In genomic region chr9:128818099-128818838, GRCh38 we compare ENCODE assay signal across 1 cellular context.
A peak's percentile ranks its signal among the peaks of the same experiment; 100 is the strongest.
TF ChIP-seq lines count a peak whose summit lies in the region.

Gene ENDOG, plus strand, starts transcription at chr9:128818500. Its CDS starts 185 bp downstream, at chr9:128818685.

TF ChIP-seq in K562, 482 proteins besides CTCF, POLR2A, EP300 and RAD21 (continued from another document and continues in another):
- TF ChIP-seq, protein P1, sequence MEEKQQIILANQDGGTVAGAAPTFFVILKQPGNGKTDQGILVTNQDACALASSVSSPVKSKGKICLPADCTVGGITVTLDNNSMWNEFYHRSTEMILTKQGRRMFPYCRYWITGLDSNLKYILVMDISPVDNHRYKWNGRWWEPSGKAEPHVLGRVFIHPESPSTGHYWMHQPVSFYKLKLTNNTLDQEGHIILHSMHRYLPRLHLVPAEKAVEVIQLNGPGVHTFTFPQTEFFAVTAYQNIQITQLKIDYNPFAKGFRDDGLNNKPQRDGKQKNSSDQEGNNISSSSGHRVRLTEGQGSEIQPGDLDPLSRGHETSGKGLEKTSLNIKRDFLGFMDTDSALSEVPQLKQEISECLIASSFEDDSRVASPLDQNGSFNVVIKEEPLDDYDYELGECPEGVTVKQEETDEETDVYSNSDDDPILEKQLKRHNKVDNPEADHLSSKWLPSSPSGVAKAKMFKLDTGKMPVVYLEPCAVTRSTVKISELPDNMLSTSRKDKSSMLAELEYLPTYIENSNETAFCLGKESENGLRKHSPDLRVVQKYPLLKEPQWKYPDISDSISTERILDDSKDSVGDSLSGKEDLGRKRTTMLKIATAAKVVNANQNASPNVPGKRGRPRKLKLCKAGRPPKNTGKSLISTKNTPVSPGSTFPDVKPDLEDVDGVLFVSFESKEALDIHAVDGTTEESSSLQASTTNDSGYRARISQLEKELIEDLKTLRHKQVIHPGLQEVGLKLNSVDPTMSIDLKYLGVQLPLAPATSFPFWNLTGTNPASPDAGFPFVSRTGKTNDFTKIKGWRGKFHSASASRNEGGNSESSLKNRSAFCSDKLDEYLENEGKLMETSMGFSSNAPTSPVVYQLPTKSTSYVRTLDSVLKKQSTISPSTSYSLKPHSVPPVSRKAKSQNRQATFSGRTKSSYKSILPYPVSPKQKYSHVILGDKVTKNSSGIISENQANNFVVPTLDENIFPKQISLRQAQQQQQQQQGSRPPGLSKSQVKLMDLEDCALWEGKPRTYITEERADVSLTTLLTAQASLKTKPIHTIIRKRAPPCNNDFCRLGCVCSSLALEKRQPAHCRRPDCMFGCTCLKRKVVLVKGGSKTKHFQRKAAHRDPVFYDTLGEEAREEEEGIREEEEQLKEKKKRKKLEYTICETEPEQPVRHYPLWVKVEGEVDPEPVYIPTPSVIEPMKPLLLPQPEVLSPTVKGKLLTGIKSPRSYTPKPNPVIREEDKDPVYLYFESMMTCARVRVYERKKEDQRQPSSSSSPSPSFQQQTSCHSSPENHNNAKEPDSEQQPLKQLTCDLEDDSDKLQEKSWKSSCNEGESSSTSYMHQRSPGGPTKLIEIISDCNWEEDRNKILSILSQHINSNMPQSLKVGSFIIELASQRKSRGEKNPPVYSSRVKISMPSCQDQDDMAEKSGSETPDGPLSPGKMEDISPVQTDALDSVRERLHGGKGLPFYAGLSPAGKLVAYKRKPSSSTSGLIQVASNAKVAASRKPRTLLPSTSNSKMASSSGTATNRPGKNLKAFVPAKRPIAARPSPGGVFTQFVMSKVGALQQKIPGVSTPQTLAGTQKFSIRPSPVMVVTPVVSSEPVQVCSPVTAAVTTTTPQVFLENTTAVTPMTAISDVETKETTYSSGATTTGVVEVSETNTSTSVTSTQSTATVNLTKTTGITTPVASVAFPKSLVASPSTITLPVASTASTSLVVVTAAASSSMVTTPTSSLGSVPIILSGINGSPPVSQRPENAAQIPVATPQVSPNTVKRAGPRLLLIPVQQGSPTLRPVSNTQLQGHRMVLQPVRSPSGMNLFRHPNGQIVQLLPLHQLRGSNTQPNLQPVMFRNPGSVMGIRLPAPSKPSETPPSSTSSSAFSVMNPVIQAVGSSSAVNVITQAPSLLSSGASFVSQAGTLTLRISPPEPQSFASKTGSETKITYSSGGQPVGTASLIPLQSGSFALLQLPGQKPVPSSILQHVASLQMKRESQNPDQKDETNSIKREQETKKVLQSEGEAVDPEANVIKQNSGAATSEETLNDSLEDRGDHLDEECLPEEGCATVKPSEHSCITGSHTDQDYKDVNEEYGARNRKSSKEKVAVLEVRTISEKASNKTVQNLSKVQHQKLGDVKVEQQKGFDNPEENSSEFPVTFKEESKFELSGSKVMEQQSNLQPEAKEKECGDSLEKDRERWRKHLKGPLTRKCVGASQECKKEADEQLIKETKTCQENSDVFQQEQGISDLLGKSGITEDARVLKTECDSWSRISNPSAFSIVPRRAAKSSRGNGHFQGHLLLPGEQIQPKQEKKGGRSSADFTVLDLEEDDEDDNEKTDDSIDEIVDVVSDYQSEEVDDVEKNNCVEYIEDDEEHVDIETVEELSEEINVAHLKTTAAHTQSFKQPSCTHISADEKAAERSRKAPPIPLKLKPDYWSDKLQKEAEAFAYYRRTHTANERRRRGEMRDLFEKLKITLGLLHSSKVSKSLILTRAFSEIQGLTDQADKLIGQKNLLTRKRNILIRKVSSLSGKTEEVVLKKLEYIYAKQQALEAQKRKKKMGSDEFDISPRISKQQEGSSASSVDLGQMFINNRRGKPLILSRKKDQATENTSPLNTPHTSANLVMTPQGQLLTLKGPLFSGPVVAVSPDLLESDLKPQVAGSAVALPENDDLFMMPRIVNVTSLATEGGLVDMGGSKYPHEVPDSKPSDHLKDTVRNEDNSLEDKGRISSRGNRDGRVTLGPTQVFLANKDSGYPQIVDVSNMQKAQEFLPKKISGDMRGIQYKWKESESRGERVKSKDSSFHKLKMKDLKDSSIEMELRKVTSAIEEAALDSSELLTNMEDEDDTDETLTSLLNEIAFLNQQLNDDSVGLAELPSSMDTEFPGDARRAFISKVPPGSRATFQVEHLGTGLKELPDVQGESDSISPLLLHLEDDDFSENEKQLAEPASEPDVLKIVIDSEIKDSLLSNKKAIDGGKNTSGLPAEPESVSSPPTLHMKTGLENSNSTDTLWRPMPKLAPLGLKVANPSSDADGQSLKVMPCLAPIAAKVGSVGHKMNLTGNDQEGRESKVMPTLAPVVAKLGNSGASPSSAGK (IDR thresholded peaks at IDR 0.05): peak; percentile 88
- TF ChIP-seq, protein P2, sequence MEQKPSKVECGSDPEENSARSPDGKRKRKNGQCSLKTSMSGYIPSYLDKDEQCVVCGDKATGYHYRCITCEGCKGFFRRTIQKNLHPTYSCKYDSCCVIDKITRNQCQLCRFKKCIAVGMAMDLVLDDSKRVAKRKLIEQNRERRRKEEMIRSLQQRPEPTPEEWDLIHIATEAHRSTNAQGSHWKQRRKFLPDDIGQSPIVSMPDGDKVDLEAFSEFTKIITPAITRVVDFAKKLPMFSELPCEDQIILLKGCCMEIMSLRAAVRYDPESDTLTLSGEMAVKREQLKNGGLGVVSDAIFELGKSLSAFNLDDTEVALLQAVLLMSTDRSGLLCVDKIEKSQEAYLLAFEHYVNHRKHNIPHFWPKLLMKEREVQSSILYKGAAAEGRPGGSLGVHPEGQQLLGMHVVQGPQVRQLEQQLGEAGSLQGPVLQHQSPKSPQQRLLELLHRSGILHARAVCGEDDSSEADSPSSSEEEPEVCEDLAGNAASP (IDR thresholded peaks at IDR 0.05): no peak
- TF ChIP-seq, protein P3, sequence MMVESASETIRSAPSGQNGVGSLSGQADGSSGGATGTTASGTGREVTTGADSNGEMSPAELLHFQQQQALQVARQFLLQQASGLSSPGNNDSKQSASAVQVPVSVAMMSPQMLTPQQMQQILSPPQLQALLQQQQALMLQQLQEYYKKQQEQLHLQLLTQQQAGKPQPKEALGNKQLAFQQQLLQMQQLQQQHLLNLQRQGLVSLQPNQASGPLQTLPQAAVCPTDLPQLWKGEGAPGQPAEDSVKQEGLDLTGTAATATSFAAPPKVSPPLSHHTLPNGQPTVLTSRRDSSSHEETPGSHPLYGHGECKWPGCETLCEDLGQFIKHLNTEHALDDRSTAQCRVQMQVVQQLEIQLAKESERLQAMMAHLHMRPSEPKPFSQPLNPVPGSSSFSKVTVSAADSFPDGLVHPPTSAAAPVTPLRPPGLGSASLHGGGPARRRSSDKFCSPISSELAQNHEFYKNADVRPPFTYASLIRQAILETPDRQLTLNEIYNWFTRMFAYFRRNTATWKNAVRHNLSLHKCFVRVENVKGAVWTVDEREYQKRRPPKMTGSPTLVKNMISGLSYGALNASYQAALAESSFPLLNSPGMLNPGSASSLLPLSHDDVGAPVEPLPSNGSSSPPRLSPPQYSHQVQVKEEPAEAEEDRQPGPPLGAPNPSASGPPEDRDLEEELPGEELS (CRISPR knock-in tag; IDR thresholded peaks at IDR 0.05; ENCODE audit: borderline replicate concordance): 0 out of 2 replicates have a peak, but pooled peaks have one; percentile 58
- TF ChIP-seq, protein P4, sequence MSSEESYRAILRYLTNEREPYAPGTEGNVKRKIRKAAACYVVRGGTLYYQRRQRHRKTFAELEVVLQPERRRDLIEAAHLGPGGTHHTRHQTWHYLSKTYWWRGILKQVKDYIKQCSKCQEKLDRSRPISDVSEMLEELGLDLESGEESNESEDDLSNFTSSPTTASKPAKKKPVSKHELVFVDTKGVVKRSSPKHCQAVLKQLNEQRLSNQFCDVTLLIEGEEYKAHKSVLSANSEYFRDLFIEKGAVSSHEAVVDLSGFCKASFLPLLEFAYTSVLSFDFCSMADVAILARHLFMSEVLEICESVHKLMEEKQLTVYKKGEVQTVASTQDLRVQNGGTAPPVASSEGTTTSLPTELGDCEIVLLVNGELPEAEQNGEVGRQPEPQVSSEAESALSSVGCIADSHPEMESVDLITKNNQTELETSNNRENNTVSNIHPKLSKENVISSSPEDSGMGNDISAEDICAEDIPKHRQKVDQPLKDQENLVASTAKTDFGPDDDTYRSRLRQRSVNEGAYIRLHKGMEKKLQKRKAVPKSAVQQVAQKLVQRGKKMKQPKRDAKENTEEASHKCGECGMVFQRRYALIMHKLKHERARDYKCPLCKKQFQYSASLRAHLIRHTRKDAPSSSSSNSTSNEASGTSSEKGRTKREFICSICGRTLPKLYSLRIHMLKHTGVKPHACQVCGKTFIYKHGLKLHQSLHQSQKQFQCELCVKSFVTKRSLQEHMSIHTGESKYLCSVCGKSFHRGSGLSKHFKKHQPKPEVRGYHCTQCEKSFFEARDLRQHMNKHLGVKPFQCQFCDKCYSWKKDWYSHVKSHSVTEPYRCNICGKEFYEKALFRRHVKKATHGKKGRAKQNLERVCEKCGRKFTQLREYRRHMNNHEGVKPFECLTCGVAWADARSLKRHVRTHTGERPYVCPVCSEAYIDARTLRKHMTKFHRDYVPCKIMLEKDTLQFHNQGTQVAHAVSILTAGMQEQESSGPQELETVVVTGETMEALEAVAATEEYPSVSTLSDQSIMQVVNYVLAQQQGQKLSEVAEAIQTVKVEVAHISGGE (CRISPR knock-in tag; IDR thresholded peaks at IDR 0.05): peak in 1 of 3 experiments; percentile 72; a peak in 1 of 6 replicates
- TF ChIP-seq, protein P5, sequence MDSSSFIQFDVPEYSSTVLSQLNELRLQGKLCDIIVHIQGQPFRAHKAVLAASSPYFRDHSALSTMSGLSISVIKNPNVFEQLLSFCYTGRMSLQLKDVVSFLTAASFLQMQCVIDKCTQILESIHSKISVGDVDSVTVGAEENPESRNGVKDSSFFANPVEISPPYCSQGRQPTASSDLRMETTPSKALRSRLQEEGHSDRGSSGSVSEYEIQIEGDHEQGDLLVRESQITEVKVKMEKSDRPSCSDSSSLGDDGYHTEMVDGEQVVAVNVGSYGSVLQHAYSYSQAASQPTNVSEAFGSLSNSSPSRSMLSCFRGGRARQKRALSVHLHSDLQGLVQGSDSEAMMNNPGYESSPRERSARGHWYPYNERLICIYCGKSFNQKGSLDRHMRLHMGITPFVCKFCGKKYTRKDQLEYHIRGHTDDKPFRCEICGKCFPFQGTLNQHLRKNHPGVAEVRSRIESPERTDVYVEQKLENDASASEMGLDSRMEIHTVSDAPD (CRISPR knock-in tag; IDR thresholded peaks at IDR 0.05): no peak
- TF ChIP-seq MBD2 (IDR thresholded peaks at IDR 0.05; ENCODE audit: borderline replicate concordance, low read depth): peak; percentile 65
- TF ChIP-seq, protein P6, sequence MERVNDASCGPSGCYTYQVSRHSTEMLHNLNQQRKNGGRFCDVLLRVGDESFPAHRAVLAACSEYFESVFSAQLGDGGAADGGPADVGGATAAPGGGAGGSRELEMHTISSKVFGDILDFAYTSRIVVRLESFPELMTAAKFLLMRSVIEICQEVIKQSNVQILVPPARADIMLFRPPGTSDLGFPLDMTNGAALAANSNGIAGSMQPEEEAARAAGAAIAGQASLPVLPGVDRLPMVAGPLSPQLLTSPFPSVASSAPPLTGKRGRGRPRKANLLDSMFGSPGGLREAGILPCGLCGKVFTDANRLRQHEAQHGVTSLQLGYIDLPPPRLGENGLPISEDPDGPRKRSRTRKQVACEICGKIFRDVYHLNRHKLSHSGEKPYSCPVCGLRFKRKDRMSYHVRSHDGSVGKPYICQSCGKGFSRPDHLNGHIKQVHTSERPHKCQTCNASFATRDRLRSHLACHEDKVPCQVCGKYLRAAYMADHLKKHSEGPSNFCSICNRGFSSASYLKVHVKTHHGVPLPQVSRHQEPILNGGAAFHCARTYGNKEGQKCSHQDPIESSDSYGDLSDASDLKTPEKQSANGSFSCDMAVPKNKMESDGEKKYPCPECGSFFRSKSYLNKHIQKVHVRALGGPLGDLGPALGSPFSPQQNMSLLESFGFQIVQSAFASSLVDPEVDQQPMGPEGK (CRISPR knock-in tag; IDR thresholded peaks at IDR 0.05; ENCODE audit: borderline replicate concordance): no peak
- TF ChIP-seq E2F5 (CRISPR knock-in tag; IDR thresholded peaks at IDR 0.05): peak; percentile 89
- TF ChIP-seq JUN (IDR thresholded peaks at IDR 0.05; ENCODE audit: borderline replicate concordance, low read depth, low read length): 0 out of 2 replicates have a peak, but pooled peaks have one; percentile 7
- TF ChIP-seq JUN (CRISPR knock-in tag; IDR thresholded peaks at IDR 0.05; ENCODE audit: borderline replicate concordance): 0 out of 2 replicates have a peak, but pooled peaks have one; percentile 59
- peak; percentile 64 to 87 for TF ChIP-seq MAZ (CRISPR knock-in tag; conservative IDR thresholded peaks at IDR 0.05 in 1 of 2, IDR thresholded peaks at IDR 0.05 in 1 of 2)
- TF ChIP-seq MTA3 (IDR thresholded peaks at IDR 0.05; ENCODE audit: borderline replicate concordance): peak; percentile 93; the same call in 1 of the 2 replicates
- peak in 1 of 2 experiments; percentile 47; a peak in 1 of 4 replicates for TF ChIP-seq ZNF639 (CRISPR knock-in tag; conservative IDR thresholded peaks at IDR 0.05 in 1 of 2, IDR thresholded peaks at IDR 0.05 in 1 of 2)
- TF ChIP-seq ESRRA (IDR thresholded peaks at IDR 0.05; ENCODE audit: borderline replicate concordance, low read depth): peak; percentile 75
- TF ChIP-seq PHF8 (IDR thresholded peaks at IDR 0.05; ENCODE audit: borderline replicate concordance, low read length): peak; percentile 86; the same call in 1 of the 2 replicates
- TF ChIP-seq RBM14 (IDR thresholded peaks at IDR 0.05; ENCODE audit: borderline replicate concordance, insufficient read depth, low read depth, low read length): no peak
- peak; percentile 51 for TF ChIP-seq HCFC1 (IDR thresholded peaks at IDR 0.05; ENCODE audit: low read depth, low read length)
- peak; percentile 34; the same call in 1 of the 2 replicates for TF ChIP-seq ETV5 (CRISPR knock-in tag; IDR thresholded peaks at IDR 0.05; ENCODE audit: low read depth)
